In the genomic region with DNA sequence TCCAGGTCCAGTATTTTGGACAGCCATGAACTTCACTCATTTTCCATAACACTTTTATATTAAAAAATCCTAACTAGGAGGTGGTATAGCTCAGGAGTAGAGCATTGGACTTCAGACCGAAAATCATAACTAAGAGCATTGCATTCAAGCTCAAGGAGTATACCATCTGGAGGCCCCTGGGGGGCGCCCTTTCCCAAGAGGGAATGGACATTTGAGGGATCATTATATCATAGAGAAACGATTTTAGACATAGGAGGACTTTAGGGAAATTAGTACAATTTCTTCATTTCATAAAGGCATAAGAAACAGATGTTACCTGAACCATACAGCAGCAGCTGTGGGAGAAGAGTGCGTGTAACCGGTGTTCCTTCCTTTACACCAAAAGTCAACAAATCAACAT, we compare ENCODE assay signal across 9 cellular contexts. TPM values are rescaled to one million over a fixed set of nuclear protein-coding genes. Genes with fewer than 3 reads are reported as not detected.
DNase-seq lines count a peak whose midpoint lies in the region; ATAC-seq, FAIRE-seq and TF ChIP-seq lines count a peak whose summit lies in the region.
"Had no signal": no experiment of that assay in that cellular context is flagged by ENCODE, and none has a peak within 500 bp of the region (broad histone marks: within the 10 kb centered on the region; RNA-seq: fewer than 3 reads in every experiment).

No MANE protein-coding gene starts in this region.

- in situ Hi-C loops in ACHN (cut with HindIII; ENCODE audit: low pct_ligation_motif_present, low pct_unique_long_range_greater_than_20kb, low sequenced_read_pairs) = no loop called here

- H3K4me2 ChIP-seq in OCI-LY3 (ENCODE audit: low read length) = peak overlapping the region; percentile 33

- peaks cover 7% of the 10 kb centered on the region for H3K4me1 ChIP-seq in OCI-LY3 (ENCODE audit: low read length)
- H3K4me1 ChIP-seq in pancreas = peaks cover 3 to 9% (median 4%) of the 10 kb centered on the region in 3 donors

- H3K27me3 ChIP-seq in OCI-LY3 (ENCODE audit: low read depth, low read length) (peaks cover 8% of the 10 kb centered on the region; the same call in 1 of the 2 replicates), pancreas (no peaks in the 10 kb centered on the region)

- H3K9me3 ChIP-seq in OCI-LY3 (ENCODE audit: insufficient read depth, low read length) (no peaks in the 10 kb centered on the region), pancreas (no peaks in the 10 kb centered on the region)

- no peaks in the 10 kb centered on the region for H3K79me2 ChIP-seq in OCI-LY3 (ENCODE audit: low read length)

- no peaks in the 10 kb centered on the region for H4K20me1 ChIP-seq in OCI-LY3 (ENCODE audit: insufficient read depth, low read length)

- no peak overlapping the region for H3K9ac ChIP-seq in OCI-LY3 (ENCODE audit: low read length)

- no peak overlapping the region for H3K4me3 ChIP-seq in OCI-LY3 (ENCODE audit: low read length)
- H3K4me3 ChIP-seq in pancreas = no peak overlapping the region

- intact Hi-C loops in pancreas (cut with DNase I) = no loop called here

- FAIRE-seq in G401.6 (lab: Jason Lieb, UNC) (peak; percentile 34), pancreas (lab: Jason Lieb, UNC) (no peak), H54 (lab: Jason Lieb, UNC) (no peak)

- ATAC-seq in GM21786 (IDR thresholded peaks at IDR 0.05; ENCODE audit: unreplicated experiment) = no peak
- ATAC-seq in pancreas = no peak
- no peak for ATAC-seq in HG02938 (IDR thresholded peaks at IDR 0.05; ENCODE audit: unreplicated experiment)

- TF ChIP-seq CTCF in OCI-LY3 (IDR thresholded peaks at IDR 0.05; ENCODE audit: low read depth, low read length) = peak; percentile 82
- no peak for TF ChIP-seq CTCF in pancreas (IDR thresholded peaks at IDR 0.05)

- no peaks in the 10 kb centered on the region for H3K36me3 ChIP-seq in OCI-LY3 (replicated peaks; ENCODE audit: low read depth, low read length)
- H3K36me3 ChIP-seq in pancreas = no peaks in the 10 kb centered on the region

- H3K27ac ChIP-seq in OCI-LY3 (ENCODE audit: low read length) (no peak overlapping the region), pancreas (no peak overlapping the region)

- DNase-seq in ACHN (peak; percentile 42), erythroblast (lab: John Stamatoyannopoulos, UW) (peak; percentile 58 to 66), pancreas (no peak), H54 (ENCODE audit: insufficient read length, low spot score) (no peak)

- 0 out of 2 replicates have a peak overlapping the region, but pooled peaks have one; percentile 41 for H2AFZ ChIP-seq in OCI-LY3 (ENCODE audit: low read depth, low read length)

- no peak for TF ChIP-seq POLR2A in erythroblast (IDR thresholded peaks at IDR 0.05; ENCODE audit: low read length)
- TF ChIP-seq POLR2A in H54 (IDR thresholded peaks at IDR 0.05; ENCODE audit: low read depth, low read length) = no peak

- WGBS in pancreas, 2 donors = 38 to 40% methylated on average over 5 of the region's 5 CpGs

RNA-seq across cellular contexts. Expression of gene ATG14, which starts 5.2 kb away (rescaled TPM):
- total RNA-seq in pancreas = 1 to 10 TPM; 3.0 to 5.6 (median 4.2) TPM
- 1 to 10 TPM; 5.4 to 8.1 TPM for polyA plus RNA-seq in pancreas

RNA-seq across cellular contexts. Expression of gene TBPL2, which starts 23.6 kb away (rescaled TPM):
- not detected for total RNA-seq in pancreas
- not detected for polyA plus RNA-seq in pancreas
- total RNA-seq: T-helper 1 cell treated with Interleukin-12 subunit alpha and Interleukin-12 subunit beta and Interleukin-4 antibody, amounts not matched to agents 30 ng/mL and 1 ng/mL, for 36 hours had no signal

Comparison
In these comparisons a context has a peak if more than half of its experiments do, and no peak if none do; other contexts are left out.
1. DNase-seq: peak in ACHN (single experiment) and erythroblast (2 of 2); none in pancreas (0 of 6) and H54 (single experiment).